8 cellular contexts compared by ENCODE assay signal in genomic region chr1:109398343-109399225, GRCh38.
A peak's percentile ranks its signal among the peaks of the same experiment; 100 is the strongest.
DNase-seq lines count a peak whose midpoint lies in the region; ATAC-seq and TF ChIP-seq lines count a peak whose summit lies in the region.

No MANE protein-coding gene starts in this region.

- DNase-seq in NCI-H1105 treated with DMSO at 0.1 percent for 48 hours (lab: John Stamatoyannopoulos, UW) (peak; percentile 23), NCI-H1105 (lab: John Stamatoyannopoulos, UW) (no peak), foreskin fibroblast (no peak), skeletal muscle cell (ENCODE audit: low read depth) (no peak), KBM-7 (no peak), cerebellar nuclear complex (lab: John Stamatoyannopoulos, UW) (no peak), SW 1271 (lab: John Stamatoyannopoulos, UW) (no peak)

- H3K4me3 ChIP-seq in foreskin fibroblast (ENCODE audit: low read depth in 1 of 2, low read length in 2 of 2) (peak overlapping the region; percentile 55 to 60), skeletal muscle cell (ENCODE audit: low read depth, low read length) (peak overlapping the region; percentile 56)

- ATAC-seq in SK-N-SH treated with all-trans-retinoic acid at 6 μM for 48 hours, result peak; percentile 23; the same call in 2 of the 3 replicates

- no peak for TF ChIP-seq CTCF in foreskin fibroblast (IDR thresholded peaks at IDR 0.05; ENCODE audit: low read depth, low read length)

- in situ Hi-C loops in KBM-7 (cut with MboI; ENCODE audit: low pct_unique_long_range_greater_than_20kb, low sequenced_read_pairs), result no loop called here

TF ChIP-seq in SK-N-SH treated with all-trans-retinoic acid at 6 μM for 48 hours, 23 proteins besides CTCF, POLR2A, EP300 and RAD21:
- TF ChIP-seq ZC3H10 (CRISPR knock-in tag; IDR thresholded peaks at IDR 0.05) (no peak), TOX (CRISPR knock-in tag; IDR thresholded peaks at IDR 0.05; ENCODE audit: borderline replicate concordance) (no peak), ZNF565 (CRISPR knock-in tag; conservative IDR thresholded peaks at IDR 0.05; ENCODE audit: low read depth) (no peak)
